In genomic region chr6:28266962-28267694, GRCh38 we compare ENCODE assay signal across 8 cellular contexts. TPM values are rescaled to one million over a fixed set of nuclear protein-coding genes. Genes with fewer than 3 reads are reported as not detected.
DNase-seq lines count a peak whose midpoint lies in the region; ATAC-seq lines count a peak whose summit lies in the region.

ZSCAN26 (plus strand) TSS chr6:28267143; CDS start chr6:28271920, 4,777 bp downstream.

- WGBS in mesenchymal stem cell, result under 1% methylated on average over 26 of the region's 32 CpGs

- peak within 1 kb of the TSS; percentile 5 for H4K91ac ChIP-seq in mesenchymal stem cell (ENCODE audit: low read length)

- no peak within 1 kb of the TSS for H2BK120ac ChIP-seq in mesenchymal stem cell (ENCODE audit: low read depth, low read length)

- H2AK5ac ChIP-seq in mesenchymal stem cell (ENCODE audit: low read length, severe bottlenecking), result no peak within 1 kb of the TSS

- peak within 1 kb of the TSS; percentile 63 to 96 for H3K4me3 ChIP-seq in mesenchymal stem cell (ENCODE audit: insufficient read depth in 1 of 2, low read depth in 1 of 2, low read length in 2 of 2)

- peak; percentile 91 for DNase-seq in Caki2 (ENCODE audit: low read depth)
- peak; percentile 85 for DNase-seq in HT1080 (ENCODE audit: low read depth)
- peak; percentile 79 for DNase-seq in NK-92 treated with Interleukin-12 subunit alpha and Interleukin-12 subunit beta, amount 100 ng/mL, for 24 hours (lab: John Stamatoyannopoulos, UW)
- peak; percentile 61 for DNase-seq in activated CD8-positive, alpha-beta memory T cell treated with anti-CD3 and anti-CD28 coated beads, Interleukin-2, amount 50 U/mL, for 1 hour (ENCODE audit: extremely low read depth)
- DNase-seq in mesenchymal stem cell, result peak; percentile 91
- peak; percentile 74 for DNase-seq in stimulated activated CD8-positive, alpha-beta memory T cell treated with anti-CD3 and anti-CD28 coated beads, Interleukin-12 subunit alpha, Interleukin-12 subunit beta, amount 100 ng/mL, for 4 hours (ENCODE audit: low read depth)

- no peak within 1 kb of the TSS for H2BK15ac ChIP-seq in mesenchymal stem cell (ENCODE audit: low read depth, poor library complexity, severe bottlenecking)

- peak within 1 kb of the TSS in 1 of 2 experiments; percentile 53 for H3K14ac ChIP-seq in mesenchymal stem cell (ENCODE audit: low read length in 2 of 2)

- peaks cover 16% of the 10 kb centered on the region for H3K79me1 ChIP-seq in mesenchymal stem cell (replicated peaks; ENCODE audit: low read length, poor library complexity, severe bottlenecking)

- peak within 1 kb of the TSS in 1 of 2 experiments; percentile 93 for H3K4ac ChIP-seq in mesenchymal stem cell (ENCODE audit: low read depth in 1 of 2, low read length in 2 of 2)

- peak within 1 kb of the TSS; percentile 24 for H4K8ac ChIP-seq in mesenchymal stem cell (ENCODE audit: low read length)

- H3K4me1 ChIP-seq in mesenchymal stem cell (ENCODE audit: control insufficient read depth, insufficient read depth, low read depth, low read length), result peaks cover 3% of the 10 kb centered on the region

- peak within 1 kb of the TSS; percentile 3 for H2BK5ac ChIP-seq in mesenchymal stem cell (ENCODE audit: low read depth, low read length, poor library complexity, severe bottlenecking)

- in situ Hi-C loops in Caki2 (cut with HindIII; ENCODE audit: low pct_unique_long_range_greater_than_20kb, low sequenced_read_pairs), result no loop called here
- in situ Hi-C loops in endometrial microvascular endothelial cells (cut with HindIII; ENCODE audit: inconsistent ontology term, low pct_unique_long_range_greater_than_20kb, low sequenced_read_pairs), result no loop called here

- ATAC-seq in GM21367 (IDR thresholded peaks at IDR 0.05; ENCODE audit: unreplicated experiment), result peak; percentile 85

- no peaks in the 10 kb centered on the region for H3K9me3 ChIP-seq in mesenchymal stem cell (ENCODE audit: control insufficient read depth, low read length)

- H3K27me3 ChIP-seq in mesenchymal stem cell (ENCODE audit: control insufficient read depth in 1 of 2, insufficient read depth in 1 of 2, low read length in 2 of 2), result no peaks in the 10 kb centered on the region

- H3K36me3 ChIP-seq in mesenchymal stem cell (ENCODE audit: control insufficient read depth in 1 of 2, insufficient read depth in 2 of 2, low read depth in 1 of 2, low read length in 2 of 2), result peaks cover 5 to 6% of the 10 kb centered on the region in 2 experiments

- peak within 1 kb of the TSS; percentile 91 for H3K27ac ChIP-seq in mesenchymal stem cell (ENCODE audit: low read length, poor library complexity, severe bottlenecking)

- peak within 1 kb of the TSS in 1 of 2 experiments; percentile 57 for H2BK12ac ChIP-seq in mesenchymal stem cell (ENCODE audit: low read length in 2 of 2)

- peak within 1 kb of the TSS; percentile 91 for H2AFZ ChIP-seq in mesenchymal stem cell (ENCODE audit: low read depth, low read length)

- peak within 1 kb of the TSS in 1 of 2 experiments; percentile 93 for H3K23ac ChIP-seq in mesenchymal stem cell (ENCODE audit: low read length in 2 of 2)

- H3K9ac ChIP-seq in mesenchymal stem cell (ENCODE audit: low read length), result peak within 1 kb of the TSS; percentile 97

- H3K4me2 ChIP-seq in mesenchymal stem cell (ENCODE audit: low read length, poor library complexity, severe bottlenecking), result peak within 1 kb of the TSS; percentile 60

- peak within 1 kb of the TSS in 1 of 2 experiments; percentile 91 for H3K18ac ChIP-seq in mesenchymal stem cell (ENCODE audit: low read depth in 1 of 2, low read length in 2 of 2)

RNA-seq across cellular contexts. Expression of gene ZSCAN26, which starts in this region (rescaled TPM):
- 20.0 and 29.9 TPM in 2 replicates for total RNA-seq in Caki2 (2014; rRNA removed; shearing (Covaris generic); ENCODE audit: low replicate concordance)
- total RNA-seq in HT1080 (2014; rRNA removed; shearing (Covaris generic)), result 11.1 and 14.5 TPM in 2 replicates
- 9.9 and 13.0 TPM in 2 replicates for polyA plus RNA-seq in HT1080 (2015; cell fraction: cytosol; rRNA removed)
- 34.4 and 41.3 TPM in 2 replicates for polyA plus RNA-seq in HT1080 (2015; cell fraction: nucleus; rRNA removed)
- 38.7 TPM for total RNA-seq in endometrial microvascular endothelial cells (ENCODE audit: inconsistent ontology term)
- polyA plus RNA-seq in mesenchymal stem cell (2013, experiment 1 of 2), result 6.9 TPM
- polyA plus RNA-seq in mesenchymal stem cell (2013, experiment 2 of 2), result 6.6 TPM

Comparison
In these comparisons a context has a peak if more than half of its experiments do, and no peak if none do; other contexts are left out.
1. Peak in every context shown above with its lines: DNase-seq, ATAC-seq, H3K4me3 ChIP-seq and H3K27ac ChIP-seq.